12 cellular contexts compared by ENCODE assay signal in the genomic region with DNA sequence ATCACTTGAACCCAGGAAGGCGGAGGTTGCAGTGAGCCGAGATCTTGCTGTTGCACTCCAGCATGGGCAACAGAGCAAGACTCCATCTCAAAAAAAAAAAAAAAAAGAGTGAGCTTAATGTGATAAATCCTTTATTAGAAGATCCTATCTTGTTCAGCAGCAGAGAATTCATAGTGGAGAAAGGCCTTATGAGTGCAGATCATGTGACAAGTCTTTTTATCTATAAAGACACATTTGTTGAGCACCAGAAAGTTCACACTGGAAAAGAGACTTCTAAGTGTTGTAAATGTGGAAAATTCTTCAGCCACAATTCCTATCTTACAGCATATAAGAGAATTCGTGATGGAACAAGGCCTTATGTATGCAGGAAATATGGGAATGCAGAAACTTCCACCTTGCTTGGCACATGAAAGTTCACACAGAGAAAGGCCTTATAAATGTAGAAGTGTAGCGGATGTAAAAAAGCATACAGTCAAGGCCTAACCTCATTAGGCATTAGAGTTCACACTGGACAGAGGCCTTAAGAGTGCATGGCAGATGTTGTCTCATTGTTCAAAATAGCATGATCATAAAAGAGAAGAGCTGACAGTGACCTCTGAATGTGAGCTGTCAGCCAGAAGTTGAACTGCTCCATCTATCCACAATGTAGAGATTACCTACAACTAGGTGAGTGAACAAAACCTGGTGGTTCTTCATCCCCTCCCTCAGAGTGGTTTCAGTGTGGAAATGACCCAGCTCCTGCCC. TPM values are rescaled to one million over a fixed set of nuclear protein-coding genes. Genes with fewer than 3 reads are reported as not detected.
DNase-seq lines count a peak whose midpoint lies in the region; ATAC-seq and TF ChIP-seq lines count a peak whose summit lies in the region.
"Had no signal": no experiment of that assay in that cellular context is flagged by ENCODE, and none has a peak within 500 bp of the region (broad histone marks: within the 10 kb centered on the region; RNA-seq: fewer than 3 reads in every experiment).

No MANE protein-coding gene starts in this region.

- peaks cover 55 to 99% (median 71%) of the 10 kb centered on the region in 11 experiments for H4K20me1 ChIP-seq in BLaER1 treated with 17β-estradiol and CSF1 and Interleukin-3, amounts not matched to agents 10 nM and 100 nM

- peaks cover 4% of the 10 kb centered on the region; the same call in 1 of the 2 replicates for H3K9me3 Mint-ChIP-seq in HFFc6
- H3K9me3 Mint-ChIP-seq in dendritic cell treated with granulocyte-macrophage colony-stimulating factor and Interleukin-4, amounts not matched to agents 40 ng/mL and 50 ng/mL, for 4 days: no peaks in the 10 kb centered on the region
- H3K9me3 Mint-ChIP-seq in naive thymus-derived CD8-positive, alpha-beta T cell: peaks cover 0 to 2% (median 0%) of the 10 kb centered on the region in 9 donors
- H3K9me3 Mint-ChIP-seq: activated T-helper 2 cell treated with anti-CD3 and anti-CD28 coated beads, Interferon-gamma antibody, Interleukin-2, Interleukin-4, amounts not matched to agents 10 μg/mL and 5 μg/mL and 100 μg/mL, durations not matched to agents 14 hours and 24 hours and 36 hours had no signal

- POLR2A ChIA-PET in naive thymus-derived CD8-positive, alpha-beta T cell (lab: Charles Lee): interaction anchor here (0.5 kb wide), 1 partner anchor 26 kb away, joined by 5 read pairs; no protein-coding TSS in a partner anchor

- peak overlapping the region in 7 of 11 experiments; percentile 9 to 58 (median 41); a peak in 8 of 22 replicates for H3K27ac ChIP-seq in BLaER1 treated with 17β-estradiol and CSF1 and Interleukin-3, amounts not matched to agents 10 nM and 100 nM
- H3K27ac ChIP-seq: KMS-11 had no signal

- DNase-seq in HFFc6: no peak
- DNase-seq in naive thymus-derived CD8-positive, alpha-beta T cell: no peak
- no peak for DNase-seq in OCI-M2 (lab: John Stamatoyannopoulos, UW; ENCODE audit: unreplicated experiment)
- no peak for DNase-seq in NCI-H524 treated with DMSO at 0.1 percent for 48 hours (lab: John Stamatoyannopoulos, UW)
- DNase-seq in DMS153 treated with DMSO at 0.1 percent for 48 hours (lab: John Stamatoyannopoulos, UW; ENCODE audit: unreplicated experiment): no peak
- DNase-seq: aorta, NCI-H226 had no signal

- H3K4me1 ChIP-seq in BLaER1 treated with 17β-estradiol and CSF1 and Interleukin-3, amounts not matched to agents 10 nM and 100 nM: peaks cover 55 to 98% (median 67%) of the 10 kb centered on the region in 10 experiments

- peaks cover 6% of the 10 kb centered on the region; the same call in 1 of the 2 replicates for H3K36me3 Mint-ChIP-seq in HFFc6 (ENCODE audit: low read depth)
- no peaks in the 10 kb centered on the region for H3K36me3 Mint-ChIP-seq in dendritic cell treated with granulocyte-macrophage colony-stimulating factor and Interleukin-4, amounts not matched to agents 40 ng/mL and 50 ng/mL, for 4 days (ENCODE audit: low read depth)
- peaks cover 0 to 22% (median 18%) of the 10 kb centered on the region in 3 donors for H3K36me3 Mint-ChIP-seq in naive thymus-derived CD8-positive, alpha-beta T cell

- no peak for ATAC-seq in naive thymus-derived CD8-positive, alpha-beta T cell
- ATAC-seq in GM18861 (IDR thresholded peaks at IDR 0.05; ENCODE audit: unreplicated experiment): no peak

- H3K4me3 ChIP-seq in BLaER1 treated with 17β-estradiol and CSF1 and Interleukin-3, amounts not matched to agents 10 nM and 100 nM: peak overlapping the region in 2 of 10 experiments; percentile 21 to 26; a peak in 1 of 20 replicates

- H3K36me3 ChIP-seq in BLaER1 treated with 17β-estradiol and CSF1 and Interleukin-3, amounts not matched to agents 10 nM and 100 nM: peaks cover 24 to 71% (median 55%) of the 10 kb centered on the region in 11 experiments

- peak overlapping the region; percentile 29 to 87 (median 54) for H3K4me2 ChIP-seq in BLaER1 treated with 17β-estradiol and CSF1 and Interleukin-3, amounts not matched to agents 10 nM and 100 nM
- H3K4me2 ChIP-seq: KMS-11 had no signal

- no peaks in the 10 kb centered on the region; the same call in 1 of the 2 replicates for H3K27me3 Mint-ChIP-seq in HFFc6 (ENCODE audit: insufficient read depth)
- no peaks in the 10 kb centered on the region for H3K27me3 Mint-ChIP-seq in dendritic cell treated with granulocyte-macrophage colony-stimulating factor and Interleukin-4, amounts not matched to agents 40 ng/mL and 50 ng/mL, for 4 days
- no peaks in the 10 kb centered on the region for H3K27me3 Mint-ChIP-seq in naive thymus-derived CD8-positive, alpha-beta T cell

- peaks cover 44% of the 10 kb centered on the region for H3K4me1 Mint-ChIP-seq in HFFc6 (ENCODE audit: low read depth)
- peaks cover 48% of the 10 kb centered on the region for H3K4me1 Mint-ChIP-seq in dendritic cell treated with granulocyte-macrophage colony-stimulating factor and Interleukin-4, amounts not matched to agents 40 ng/mL and 50 ng/mL, for 4 days (ENCODE audit: low read depth)
- peaks cover 27 to 84% (median 66%) of the 10 kb centered on the region in 4 donors for H3K4me1 Mint-ChIP-seq in naive thymus-derived CD8-positive, alpha-beta T cell

- no peak overlapping the region for H3K4me3 Mint-ChIP-seq in HFFc6
- no peak overlapping the region for H3K4me3 Mint-ChIP-seq in dendritic cell treated with granulocyte-macrophage colony-stimulating factor and Interleukin-4, amounts not matched to agents 40 ng/mL and 50 ng/mL, for 4 days
- peak overlapping the region in 2 of 10 donors; percentile 7 to 36 for H3K4me3 Mint-ChIP-seq in naive thymus-derived CD8-positive, alpha-beta T cell

- peak overlapping the region in 3 of 11 experiments; percentile 4 to 40 (median 9); a peak in 2 of 22 replicates for H3K9ac ChIP-seq in BLaER1 treated with 17β-estradiol and CSF1 and Interleukin-3, amounts not matched to agents 10 nM and 100 nM
- H3K9ac ChIP-seq: KMS-11 had no signal

- H3K27me3 ChIP-seq in BLaER1 treated with 17β-estradiol and CSF1 and Interleukin-3, amounts not matched to agents 10 nM and 100 nM: no peaks in the 10 kb centered on the region

- TF ChIP-seq CTCF in HFFc6 (IDR thresholded peaks at IDR 0.05): no peak

- intact Hi-C loops in dendritic cell treated with granulocyte-macrophage colony-stimulating factor and Interleukin-4, amounts not matched to agents 40 ng/mL and 50 ng/mL, for 4 days (cut with micrococcal nuclease): no loop called here

- peak overlapping the region; percentile 82 for H3K27ac Mint-ChIP-seq in HFFc6
- peak overlapping the region; percentile 80 for H3K27ac Mint-ChIP-seq in dendritic cell treated with granulocyte-macrophage colony-stimulating factor and Interleukin-4, amounts not matched to agents 40 ng/mL and 50 ng/mL, for 4 days
- peak overlapping the region in 8 of 10 donors; percentile 21 to 71 (median 38) for H3K27ac Mint-ChIP-seq in naive thymus-derived CD8-positive, alpha-beta T cell

- peaks cover 0 to 22% (median 0%) of the 10 kb centered on the region in 11 experiments; a peak in 5 of 22 replicates for H3K9me3 ChIP-seq in BLaER1 treated with 17β-estradiol and CSF1 and Interleukin-3, amounts not matched to agents 10 nM and 100 nM (replicated peaks in 1 of 11)

RNA-seq across cellular contexts. Expression of a gene that starts 16.7 kb away (rescaled TPM):
- total RNA-seq in HFFc6 (2021; fragmentation: NEBNext Ultra II Directional; extraction: Animal tissue kit (Norgen Biotek cat#: 25700)): 100 to 1,000 TPM; 155 to 227 (median 196) TPM
- 100 to 1,000 TPM; 136 to 150 TPM for total RNA-seq in naive thymus-derived CD8-positive, alpha-beta T cell
- polyA plus RNA-seq in naive thymus-derived CD8-positive, alpha-beta T cell: 100 to 1,000 TPM in 1 of 3 donors, 10 to 100 TPM in 2; 96.4 to 108 (median 98.8) TPM

RNA-seq across cellular contexts. Expression of a gene that starts 38.3 kb away (rescaled TPM):
- 10 to 100 TPM; 27.9 to 35.7 (median 29.9) TPM for total RNA-seq in HFFc6 (2021; fragmentation: NEBNext Ultra II Directional; extraction: Animal tissue kit (Norgen Biotek cat#: 25700))
- total RNA-seq in naive thymus-derived CD8-positive, alpha-beta T cell: 10 to 100 TPM; 11.1 to 11.5 TPM
- 1 to 10 TPM; 8.5 to 9.5 (median 9.4) TPM for polyA plus RNA-seq in naive thymus-derived CD8-positive, alpha-beta T cell
